ENCODE assay signal across 17 cellular contexts in the genomic region with DNA sequence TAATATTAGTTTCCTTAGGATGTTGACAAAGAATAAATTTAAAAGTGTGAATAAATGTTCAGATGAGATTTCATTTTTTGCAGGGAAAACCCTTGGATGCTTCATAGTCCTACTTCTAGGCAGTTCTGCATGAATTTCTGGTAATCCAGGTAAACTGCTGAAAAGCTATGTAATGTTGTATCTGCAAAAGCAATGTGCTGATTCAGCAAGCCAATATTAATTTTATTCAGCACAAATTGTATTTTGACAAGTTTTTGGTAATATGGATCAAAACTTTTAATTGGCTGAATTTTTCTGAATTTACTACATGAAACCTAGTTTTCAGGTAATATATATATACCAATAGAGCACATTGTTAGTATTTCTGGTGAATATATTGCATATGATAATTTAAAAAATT. TPM values are rescaled to one million over a fixed set of nuclear protein-coding genes. Genes with fewer than 3 reads are reported as not detected.
DNase-seq lines count a peak whose midpoint lies in the region; ATAC-seq, FAIRE-seq and TF ChIP-seq lines count a peak whose summit lies in the region.
"Had no signal": no experiment of that assay in that cellular context is flagged by ENCODE, and none has a peak within 500 bp of the region (broad histone marks: within the 10 kb centered on the region; RNA-seq: fewer than 3 reads in every experiment).

No MANE protein-coding gene starts in this region.

- no peaks in the 10 kb centered on the region for H3K9me2 ChIP-seq in GM23338 (ENCODE audit: insufficient read depth)
- no peaks in the 10 kb centered on the region for H3K9me2 ChIP-seq in hepatocyte (replicated peaks; ENCODE audit: insufficient read depth)

- peaks cover 38% of the 10 kb centered on the region for H3K4me1 ChIP-seq in GM23338 (ENCODE audit: insufficient read depth)
- no peaks in the 10 kb centered on the region for H3K4me1 ChIP-seq in K562 (replicated peaks in 1 of 2; ENCODE audit: control insufficient read depth in 2 of 2, insufficient read depth in 2 of 2, low read length in 2 of 2)
- peaks cover 4% of the 10 kb centered on the region for H3K4me1 ChIP-seq in hepatocyte (ENCODE audit: insufficient read depth)

- POLR2A ChIA-PET in K562 (lab: Yijun Ruan, JAX): interaction anchor here (1.2 kb wide), 1 partner anchor 10 kb away, joined by 3 read pairs; no protein-coding TSS in a partner anchor
- POLR2A ChIA-PET in activated CD8-positive, alpha-beta T cell treated with anti-CD3 and anti-CD28 coated beads for 36 hours (lab: Charles Lee): no interaction called here

- no peak overlapping the region for H2AFZ ChIP-seq in GM23338
- H2AFZ ChIP-seq in K562 (ENCODE audit: low read depth, low read length): no peak overlapping the region
- H2AFZ ChIP-seq in hepatocyte: no peak overlapping the region

- intact Hi-C loops in K562 (cut with micrococcal nuclease): no loop called here
- intact Hi-C loops in activated CD8-positive, alpha-beta T cell treated with anti-CD3 and anti-CD28 coated beads for 36 hours (cut with micrococcal nuclease): no loop called here
- intact Hi-C loops in activated T-helper 2 cell treated with anti-CD3 and anti-CD28 coated beads, Interferon-gamma antibody, Interleukin-2, Interleukin-4, amounts not matched to agents 10 μg/mL and 5 μg/mL and 100 μg/mL, durations not matched to agents 14 hours and 24 hours and 36 hours (cut with micrococcal nuclease): no loop called here

- no peak overlapping the region for H3K9ac ChIP-seq in K562 (ENCODE audit: insufficient read depth in 1 of 2, low read depth in 2 of 2, low read length in 2 of 2)

- CTCF ChIA-PET in K562 (lab: Yijun Ruan, JAX; ENCODE audit: low intra/inter-chr PET ratio): no interaction called here
- CTCF ChIA-PET in activated CD8-positive, alpha-beta T cell treated with anti-CD3 and anti-CD28 coated beads for 36 hours (lab: Charles Lee): interaction anchor here (1.0 kb wide), 1 partner anchor 101 kb away, joined by 3 read pairs; no protein-coding TSS in a partner anchor

- DNase-seq in GM23338 (ENCODE audit: low spot score): no peak
- DNase-seq in K562 (ENCODE audit: extremely low read depth in 1 of 4, low spot score in 3 of 4): no peak
- DNase-seq in hepatocyte (ENCODE audit: low spot score): no peak
- no peak for DNase-seq in activated CD8-positive, alpha-beta T cell treated with anti-CD3 and anti-CD28 coated beads for 36 hours
- no peak for DNase-seq in activated T-helper 2 cell treated with anti-CD3 and anti-CD28 coated beads, Interferon-gamma antibody, Interleukin-2, Interleukin-4, amounts not matched to agents 10 μg/mL and 5 μg/mL and 100 μg/mL, durations not matched to agents 14 hours and 24 hours and 36 hours (ENCODE audit: low spot score)
- DNase-seq in activated CD4-positive, CD25-positive, alpha-beta regulatory T cell (lab: John Stamatoyannopoulos, UW): no peak
- DNase-seq: CD4-positive, CD25-positive, alpha-beta regulatory T cell; MM.1S; NCI-H1105; NCI-H187 treated with DMSO at 0.1 percent for 48 hours; NCI-H446; NCI-H748 treated with DMSO at 0.1 percent for 48 hours; SHP77 had no signal

- no peaks in the 10 kb centered on the region for H3K27me3 ChIP-seq in GM23338 (ENCODE audit: insufficient read depth)
- H3K27me3 ChIP-seq in K562 (ENCODE audit: control insufficient read depth in 2 of 2, insufficient read depth in 2 of 2, low read length in 2 of 2): no peaks in the 10 kb centered on the region
- H3K27me3 ChIP-seq in hepatocyte: no peaks in the 10 kb centered on the region

- H3K9me3 ChIP-seq in K562 (replicated peaks; ENCODE audit: control insufficient read depth, insufficient read depth, low read depth, low read length): no peaks in the 10 kb centered on the region
- no peaks in the 10 kb centered on the region for H3K9me3 ChIP-seq in hepatocyte (ENCODE audit: low read depth)
- H3K9me3 ChIP-seq: HAP-1 had no signal

- no peak for TF ChIP-seq RAD21 in K562 (CRISPR knock-in tag; conservative IDR thresholded peaks at IDR 0.05 in 1 of 2, IDR thresholded peaks at IDR 0.05 in 1 of 2)

- ATAC-seq in GM23338 (no peak), K562 (no peak)
- no peak for ATAC-seq in activated CD8-positive, alpha-beta T cell treated with anti-CD3 and anti-CD28 coated beads for 36 hours
- ATAC-seq: Panc1 had no signal

- TF ChIP-seq CTCF in GM23338 (conservative IDR thresholded peaks at IDR 0.05; ENCODE audit: low read depth in 2 of 2): no peak
- no peak for TF ChIP-seq CTCF in K562 (IDR thresholded peaks at IDR 0.05 in 2 of 3, conservative IDR thresholded peaks at IDR 0.05 in 1 of 3; ENCODE audit: insufficient read depth in 2 of 3, low read depth in 1 of 3, low read length in 3 of 3)
- TF ChIP-seq CTCF in hepatocyte (IDR thresholded peaks at IDR 0.05; ENCODE audit: poor library complexity): no peak
- TF ChIP-seq CTCF in activated CD8-positive, alpha-beta T cell treated with anti-CD3 and anti-CD28 coated beads for 36 hours (IDR thresholded peaks at IDR 0.05): no peak

- no TSS peak for BruUV-seq in K562 (replicated peaks; lab: Mats Ljungman, UMichigan)

- H3K27ac ChIP-seq in GM23338 (ENCODE audit: low read depth): no peak overlapping the region
- no peak overlapping the region for H3K27ac ChIP-seq in K562 (ENCODE audit: extremely low read depth, low read depth, low read length)
- no peak overlapping the region for H3K27ac ChIP-seq in hepatocyte
- H3K27ac ChIP-seq in skin epidermis: peak overlapping the region in 3 of 21 experiments; percentile 24 to 51 (median 26)

- no peak overlapping the region for H3K27ac Mint-ChIP-seq in GM23338
- H3K27ac Mint-ChIP-seq in activated CD8-positive, alpha-beta T cell treated with anti-CD3 and anti-CD28 coated beads for 36 hours: no peak overlapping the region
- no peak overlapping the region for H3K27ac Mint-ChIP-seq in activated T-helper 2 cell treated with anti-CD3 and anti-CD28 coated beads, Interferon-gamma antibody, Interleukin-2, Interleukin-4, amounts not matched to agents 10 μg/mL and 5 μg/mL and 100 μg/mL, durations not matched to agents 14 hours and 24 hours and 36 hours
- H3K27ac Mint-ChIP-seq: CD4-positive, CD25-positive, alpha-beta regulatory T cell had no signal

- H3K4me2 ChIP-seq in GM23338 (peak overlapping the region; percentile 1), K562 (ENCODE audit: insufficient read depth, low read length) (no peak overlapping the region), hepatocyte (peak overlapping the region; percentile 50)

- peaks cover under 1% of the 10 kb centered on the region; the same call in 1 of the 3 replicates for H3K9me3 Mint-ChIP-seq in GM23338
- H3K9me3 Mint-ChIP-seq in activated CD8-positive, alpha-beta T cell treated with anti-CD3 and anti-CD28 coated beads for 36 hours: no peaks in the 10 kb centered on the region
- no peaks in the 10 kb centered on the region for H3K9me3 Mint-ChIP-seq in activated T-helper 2 cell treated with anti-CD3 and anti-CD28 coated beads, Interferon-gamma antibody, Interleukin-2, Interleukin-4, amounts not matched to agents 10 μg/mL and 5 μg/mL and 100 μg/mL, durations not matched to agents 14 hours and 24 hours and 36 hours
- H3K9me3 Mint-ChIP-seq: CD4-positive, CD25-positive, alpha-beta regulatory T cell had no signal

- no peak overlapping the region for H3K4me3 ChIP-seq in GM23338
- no peak overlapping the region for H3K4me3 ChIP-seq in K562
- H3K4me3 ChIP-seq in hepatocyte: no peak overlapping the region
- peak overlapping the region in 5 of 7 experiments; percentile 2 to 33 (median 9) for H3K4me3 ChIP-seq in skin epidermis
- H3K4me3 ChIP-seq: HAP-1 had no signal

- H3K36me3 ChIP-seq in GM23338 (ENCODE audit: insufficient read depth) (no peaks in the 10 kb centered on the region), K562 (ENCODE audit: control insufficient read depth, insufficient read depth, low read length) (no peaks in the 10 kb centered on the region), hepatocyte (replicated peaks; ENCODE audit: insufficient read depth, low read depth) (no peaks in the 10 kb centered on the region)
- H3K36me3 ChIP-seq: HAP-1 had no signal

- H4K20me1 ChIP-seq in GM23338 (replicated peaks; ENCODE audit: insufficient read depth) (no peaks in the 10 kb centered on the region), K562 (replicated peaks; ENCODE audit: control insufficient read depth, insufficient read depth, low read length) (no peaks in the 10 kb centered on the region), hepatocyte (ENCODE audit: insufficient read depth, poor library complexity, severe bottlenecking) (no peaks in the 10 kb centered on the region)

- peaks cover 48% of the 10 kb centered on the region for H3K4me1 Mint-ChIP-seq in GM23338
- no peaks in the 10 kb centered on the region for H3K4me1 Mint-ChIP-seq in activated CD8-positive, alpha-beta T cell treated with anti-CD3 and anti-CD28 coated beads for 36 hours (ENCODE audit: low read depth)
- H3K4me1 Mint-ChIP-seq in activated T-helper 2 cell treated with anti-CD3 and anti-CD28 coated beads, Interferon-gamma antibody, Interleukin-2, Interleukin-4, amounts not matched to agents 10 μg/mL and 5 μg/mL and 100 μg/mL, durations not matched to agents 14 hours and 24 hours and 36 hours (ENCODE audit: low read depth): no peaks in the 10 kb centered on the region
- H3K4me1 Mint-ChIP-seq: CD4-positive, CD25-positive, alpha-beta regulatory T cell had no signal

- H3K4me3 Mint-ChIP-seq in GM23338: no peak overlapping the region
- H3K4me3 Mint-ChIP-seq in activated CD8-positive, alpha-beta T cell treated with anti-CD3 and anti-CD28 coated beads for 36 hours: no peak overlapping the region
- H3K4me3 Mint-ChIP-seq in activated T-helper 2 cell treated with anti-CD3 and anti-CD28 coated beads, Interferon-gamma antibody, Interleukin-2, Interleukin-4, amounts not matched to agents 10 μg/mL and 5 μg/mL and 100 μg/mL, durations not matched to agents 14 hours and 24 hours and 36 hours (ENCODE audit: low read depth): no peak overlapping the region
- H3K4me3 Mint-ChIP-seq: CD4-positive, CD25-positive, alpha-beta regulatory T cell had no signal

- in situ Hi-C loops in K562 (cut with MboI): no loop called here

- TF ChIP-seq POLR2A in K562 (conservative IDR thresholded peaks at IDR 0.05): no peak

- H3F3A ChIP-seq in GM23338 (replicated peaks; ENCODE audit: low read depth): no peaks in the 10 kb centered on the region

- H3K79me2 ChIP-seq in GM23338 (replicated peaks; ENCODE audit: insufficient read depth) (no peaks in the 10 kb centered on the region), K562 (ENCODE audit: control insufficient read depth, insufficient read depth, low read length) (no peaks in the 10 kb centered on the region), hepatocyte (no peaks in the 10 kb centered on the region)

- no peaks in the 10 kb centered on the region for H3K27me3 Mint-ChIP-seq in GM23338 (ENCODE audit: insufficient read depth, low read depth, poor library complexity)
- no peaks in the 10 kb centered on the region for H3K27me3 Mint-ChIP-seq in activated CD8-positive, alpha-beta T cell treated with anti-CD3 and anti-CD28 coated beads for 36 hours
- peaks cover 10% of the 10 kb centered on the region for H3K27me3 Mint-ChIP-seq in activated T-helper 2 cell treated with anti-CD3 and anti-CD28 coated beads, Interferon-gamma antibody, Interleukin-2, Interleukin-4, amounts not matched to agents 10 μg/mL and 5 μg/mL and 100 μg/mL, durations not matched to agents 14 hours and 24 hours and 36 hours (ENCODE audit: low read depth)
- H3K27me3 Mint-ChIP-seq: CD4-positive, CD25-positive, alpha-beta regulatory T cell had no signal

- FAIRE-seq in K562 (lab: Jason Lieb, UNC): no peak
- FAIRE-seq: GM18507 had no signal

- H3K9me1 ChIP-seq in K562 (ENCODE audit: control insufficient read depth, insufficient read depth, low read length): no peaks in the 10 kb centered on the region

- no peaks in the 10 kb centered on the region; the same call in 2 of the 3 replicates for H3K36me3 Mint-ChIP-seq in GM23338 (ENCODE audit: low read depth)
- H3K36me3 Mint-ChIP-seq in activated CD8-positive, alpha-beta T cell treated with anti-CD3 and anti-CD28 coated beads for 36 hours (ENCODE audit: low read depth): no peaks in the 10 kb centered on the region
- no peaks in the 10 kb centered on the region for H3K36me3 Mint-ChIP-seq in activated T-helper 2 cell treated with anti-CD3 and anti-CD28 coated beads, Interferon-gamma antibody, Interleukin-2, Interleukin-4, amounts not matched to agents 10 μg/mL and 5 μg/mL and 100 μg/mL, durations not matched to agents 14 hours and 24 hours and 36 hours (ENCODE audit: low read depth)
- H3K36me3 Mint-ChIP-seq: CD4-positive, CD25-positive, alpha-beta regulatory T cell had no signal

- TF ChIP-seq EP300 in K562 (IDR thresholded peaks at IDR 0.05; ENCODE audit: low read length): no peak

RNA-seq across cellular contexts. Expression of a gene that starts 17.8 kb away (rescaled TPM):
- total RNA-seq in GM23338 (2014; rRNA removed; shearing (Covaris generic)): 49.2 and 53.3 TPM in 2 replicates
- 48.9 and 55.6 TPM in 2 replicates for polyA plus RNA-seq in GM23338 (2016; fragmentation: Nextera tagmentation; extraction: Ambion mirVana)
- 27.9 and 67.2 TPM in 2 replicates for total RNA-seq in K562 (2011; cell fraction: chromatin; rRNA removed; ENCODE audit: low replicate concordance)
- 10.7 and 16.6 TPM in 2 replicates for total RNA-seq in K562 (2011; cell fraction: nucleolus; rRNA removed)
- 29.2 and 30.0 TPM in 2 replicates for total RNA-seq in K562 (2011; cell fraction: nucleoplasm; rRNA removed)
- 34.7 and 34.8 TPM in 2 replicates for total RNA-seq in K562 (2014; rRNA removed)
- total RNA-seq in K562 (2014; rRNA removed; fragmentation: Illumina TruSeq; extraction: Trizol): 63.1 and 71.3 TPM in 2 replicates
- total RNA-seq in K562 (2015; rRNA removed; fragmentation: Illumina TruSeq; extraction: Trizol): 49.6 and 51.5 TPM in 2 replicates
- total RNA-seq in K562 (2021): 48.9 and 52.4 TPM in 2 replicates
- polyA plus RNA-seq in K562 (2011; rRNA removed): 31.0 and 54.5 TPM in 2 replicates
- 8.7 and 13.6 TPM in 2 replicates for polyA plus RNA-seq in K562 (2011; cell fraction: cytosol; rRNA removed)
- 13.1 and 14.4 TPM in 2 replicates for polyA plus RNA-seq in K562 (2011; cell fraction: nucleus; rRNA removed)
- polyA plus RNA-seq in K562 (2012): 33.5 and 36.3 TPM in 2 replicates
- polyA plus RNA-seq in K562 (2014; fragmentation: Illumina TruSeq; extraction: Trizol): 42.2 and 51.2 TPM in 2 replicates
- polyA plus RNA-seq in K562 (2014; fragmentation: Nextera tagmentation; extraction: Ambion mirVana): 10 to 100 TPM; 28.4 to 45.6 TPM
- polyA plus RNA-seq in K562 (2014; rRNA removed): 30.7 and 38.0 TPM in 2 replicates
- 50.4 and 62.6 TPM in 2 replicates for polyA minus RNA-seq in K562 (2011; rRNA and poly(A)+ RNA removed)
- polyA minus RNA-seq in K562 (2011; cell fraction: cytosol; rRNA and poly(A)+ RNA removed): 18.8 and 22.4 TPM in 2 replicates
- polyA minus RNA-seq in K562 (2011; cell fraction: nucleus; rRNA and poly(A)+ RNA removed): 17.2 and 27.7 TPM in 2 replicates
- total RNA-seq in hepatocyte: 17.3 and 25.7 TPM in 2 replicates
- polyA plus RNA-seq in hepatocyte: 13.1 and 15.4 TPM in 2 replicates
- total RNA-seq in activated CD8-positive, alpha-beta T cell treated with anti-CD3 and anti-CD28 coated beads for 36 hours: 10 to 100 TPM; 70.9 to 81.9 TPM
- 92.8 and 94.5 TPM in 2 replicates for total RNA-seq in activated T-helper 2 cell treated with anti-CD3 and anti-CD28 coated beads, Interferon-gamma antibody, Interleukin-2, Interleukin-4, amounts not matched to agents 10 μg/mL and 5 μg/mL and 100 μg/mL, durations not matched to agents 14 hours and 24 hours and 36 hours

Comparison
In these comparisons a context has a peak if more than half of its experiments do, and no peak if none do; other contexts are left out.
1. H3K4me3 ChIP-seq: peak in skin epidermis (5 of 7); none in GM23338 (single experiment), K562 (single experiment) and hepatocyte (single experiment).